Comparison of ENCODE assay signal across 14 cellular contexts in the genomic region with DNA sequence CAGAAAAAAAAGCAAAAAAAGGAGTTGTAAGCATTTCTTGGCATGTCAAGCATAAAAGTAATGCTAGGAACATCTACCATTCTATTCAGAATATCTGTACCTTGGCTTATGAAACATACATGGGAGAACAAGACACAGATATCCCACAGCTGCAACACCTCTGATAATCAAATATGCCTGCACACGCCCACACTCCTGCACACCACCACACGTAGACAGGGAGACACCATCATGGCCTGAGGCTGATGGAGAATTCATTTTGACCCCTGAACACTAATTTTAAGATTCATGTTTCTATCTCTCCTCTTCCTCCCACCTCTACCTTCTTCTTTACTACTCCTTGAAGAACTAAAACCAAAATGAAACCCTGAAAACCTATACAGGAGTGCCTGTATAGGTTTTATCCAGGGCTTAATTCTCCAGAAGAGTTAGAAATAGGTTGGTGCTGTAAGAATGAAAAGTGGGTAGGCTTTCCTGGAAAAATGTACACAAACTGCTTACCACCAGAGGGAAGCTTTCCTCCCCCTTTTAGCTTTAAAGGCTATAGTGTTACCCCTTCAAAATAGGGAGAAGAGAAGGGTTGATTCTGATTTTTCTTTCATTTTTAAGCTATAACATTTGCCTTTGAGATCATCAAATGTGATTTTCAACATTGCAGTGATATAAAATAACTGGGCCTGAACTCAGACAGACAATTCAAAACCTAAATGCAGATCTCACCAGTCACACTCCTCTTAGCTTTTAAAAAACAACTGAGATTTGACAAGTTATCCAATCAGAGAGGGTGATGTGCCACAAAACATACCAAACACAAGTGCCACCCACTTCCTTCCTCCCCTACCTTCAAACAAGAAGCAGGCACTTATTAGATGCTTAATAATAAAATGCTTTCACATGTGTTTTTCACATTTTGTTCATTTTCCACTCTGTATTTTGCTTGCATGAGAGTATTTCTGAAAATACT. TPM values are rescaled to one million over a fixed set of nuclear protein-coding genes. Genes with fewer than 3 reads are reported as not detected.
DNase-seq lines count a peak whose midpoint lies in the region; ATAC-seq and TF ChIP-seq lines count a peak whose summit lies in the region.
"Had no signal": no experiment of that assay in that cellular context is flagged by ENCODE, and none has a peak within 500 bp of the region (broad histone marks: within the 10 kb centered on the region; RNA-seq: fewer than 3 reads in every experiment).

No MANE protein-coding gene starts in this region.

- no peaks in the 10 kb centered on the region for H3K27me3 Mint-ChIP-seq in activated T-cell treated with anti-CD3 and anti-CD28 coated beads, Interleukin-2, amount 50 U/mL, for 4 hours (ENCODE audit: low read depth)
- H3K27me3 Mint-ChIP-seq in progenitor cell of endocrine pancreas: no peaks in the 10 kb centered on the region

- H3K9me3 ChIP-seq in OCI-LY7 (ENCODE audit: low read length): no peaks in the 10 kb centered on the region
- no peaks in the 10 kb centered on the region for H3K9me3 ChIP-seq in adrenal gland (replicated peaks in 1 of 3)

- H4K20me1 ChIP-seq in OCI-LY7 (ENCODE audit: insufficient read depth, low read length): 0 out of 2 replicates have a peak, but pooled peaks cover 6% of the 10 kb centered on the region

- no peaks in the 10 kb centered on the region for H3K9me3 Mint-ChIP-seq in activated T-cell treated with anti-CD3 and anti-CD28 coated beads, Interleukin-2, amount 50 U/mL, for 4 hours
- no peaks in the 10 kb centered on the region for H3K9me3 Mint-ChIP-seq in progenitor cell of endocrine pancreas (ENCODE audit: low read depth)

- no peaks in the 10 kb centered on the region for H3K9me2 ChIP-seq in OCI-LY7 (ENCODE audit: insufficient read depth, low read length)

- peaks cover 6% of the 10 kb centered on the region; the same call in 1 of the 2 replicates for H3K79me2 ChIP-seq in OCI-LY7 (ENCODE audit: insufficient read depth, low read depth, low read length)

- H3K27me3 ChIP-seq in adrenal gland: no peaks in the 10 kb centered on the region

- POLR2A ChIA-PET in OCI-LY7 (lab: Charles Lee): interaction anchor here (0.7 to 0.9 kb wide), 2 partner anchors 21 to 328 kb away, joined by 3 read pairs; no protein-coding TSS in a partner anchor

- H3K4me1 ChIP-seq in OCI-LY7 (ENCODE audit: insufficient read depth, low read length, poor library complexity, severe bottlenecking) (peaks cover 15% of the 10 kb centered on the region), adrenal gland (replicated peaks in 1 of 2) (peaks cover 0 to 10% of the 10 kb centered on the region in 2 donors)

- TF ChIP-seq CTCF in OCI-LY7 (conservative IDR thresholded peaks at IDR 0.05; ENCODE audit: low read length) (0 out of 2 replicates have a peak, but pooled peaks have one; percentile 33), progenitor cell of endocrine pancreas (IDR thresholded peaks at IDR 0.05; ENCODE audit: unreplicated experiment) (no peak), adrenal gland (IDR thresholded peaks at IDR 0.05) (no peak)

- no TSS peak for BruUV-seq in OCI-LY7 (replicated peaks; lab: Mats Ljungman, UMichigan)

- DNase-seq in activated T-cell treated with anti-CD3 and anti-CD28 coated beads, Interleukin-2, amount 50 U/mL, for 4 hours: no peak
- no peak for DNase-seq in activated T-cell treated with anti-CD3 and anti-CD28 coated beads for 4 hours
- DNase-seq in OCI-LY7 (ENCODE audit: low spot score): no peak
- DNase-seq in central memory CD4-positive, alpha-beta T cell: peak; percentile 67
- DNase-seq in progenitor cell of endocrine pancreas (ENCODE audit: low spot score, unreplicated experiment): no peak
- DNase-seq in NCI-H510A treated with DMSO at 0.1 percent for 48 hours (lab: John Stamatoyannopoulos, UW): no peak
- no peak for DNase-seq in adrenal gland
- DNase-seq: GDM1; glutamatergic neuron; left colon; NCI-H1436; posterior cingulate gyrus; stimulated activated CD4-positive, alpha-beta T cell treated with anti-CD3 and anti-CD28 coated beads, Interleukin-4, amount 100 ng/mL, for 1 hour had no signal

- no peak overlapping the region for H3K4me2 ChIP-seq in OCI-LY7 (ENCODE audit: low read length)

- H3K4me3 ChIP-seq in OCI-LY7 (ENCODE audit: low read depth, low read length, poor library complexity, severe bottlenecking) (no peak overlapping the region), adrenal gland (no peak overlapping the region)

- no peak overlapping the region for H2AFZ ChIP-seq in OCI-LY7 (ENCODE audit: low read length)

- peak overlapping the region; percentile 54 for H3K27ac Mint-ChIP-seq in progenitor cell of endocrine pancreas

- peaks cover 89% of the 10 kb centered on the region for H3K36me3 ChIP-seq in OCI-LY7 (ENCODE audit: insufficient read depth, low read length)
- H3K36me3 ChIP-seq in adrenal gland (replicated peaks in 1 of 2): no peaks in the 10 kb centered on the region

- TF ChIP-seq POLR2A in adrenal gland (IDR thresholded peaks at IDR 0.05): no peak

- H3K4me3 Mint-ChIP-seq in activated T-cell treated with anti-CD3 and anti-CD28 coated beads, Interleukin-2, amount 50 U/mL, for 4 hours: peak overlapping the region; percentile 37
- no peak overlapping the region for H3K4me3 Mint-ChIP-seq in progenitor cell of endocrine pancreas (ENCODE audit: low read depth)

- ATAC-seq in activated T-cell treated with anti-CD3 and anti-CD28 coated beads, Interleukin-2, amount 50 U/mL, for 4 hours: peak in 1 of 2 donors; percentile 43
- no peak for ATAC-seq in GM21390 (IDR thresholded peaks at IDR 0.05; ENCODE audit: unreplicated experiment)
- ATAC-seq: left colon had no signal

- H3K4me1 Mint-ChIP-seq in activated T-cell treated with anti-CD3 and anti-CD28 coated beads, Interleukin-2, amount 50 U/mL, for 4 hours (ENCODE audit: low read depth): peaks cover 82% of the 10 kb centered on the region
- H3K4me1 Mint-ChIP-seq in progenitor cell of endocrine pancreas (ENCODE audit: low read depth): peaks cover 10% of the 10 kb centered on the region

- H3K27ac ChIP-seq in OCI-LY7 (ENCODE audit: low read depth, low read length, poor library complexity, severe bottlenecking): no peak overlapping the region
- no peak overlapping the region for H3K27ac ChIP-seq in adrenal gland

- peaks cover 45% of the 10 kb centered on the region for H3K36me3 Mint-ChIP-seq in activated T-cell treated with anti-CD3 and anti-CD28 coated beads, Interleukin-2, amount 50 U/mL, for 4 hours (ENCODE audit: insufficient read depth)
- H3K36me3 Mint-ChIP-seq in progenitor cell of endocrine pancreas (ENCODE audit: insufficient read depth): peaks cover 8% of the 10 kb centered on the region

- intact Hi-C loops in OCI-LY7 (cut with micrococcal nuclease; ENCODE audit: unreplicated experiment) (loop anchor here (5.0 kb wide), 1 partner anchor 56 kb away; a partner anchor contains a TSS), adrenal gland (cut with DNase I) (no loop called here)

- WGBS in adrenal gland, 4 donors: 71 to 81% (median 80%) methylated on average over 2 of the region's 2 CpGs

- CTCF ChIA-PET in OCI-LY7 (lab: Charles Lee; ENCODE audit: unreplicated experiment): interaction anchor here (0.9 kb wide), 1 partner anchor 10 kb away, joined by 4 read pairs; no protein-coding TSS in a partner anchor

RNA-seq across cellular contexts. Expression of a gene that starts 57.9 kb away (rescaled TPM):
- 100 to 1,000 TPM in 2 of 3 donors, 10 to 100 TPM in 1; 89.4 to 115 (median 104) TPM for total RNA-seq in activated T-cell treated with anti-CD3 and anti-CD28 coated beads, Interleukin-2, amount 50 U/mL, for 4 hours
- 65.4 and 66.8 TPM in 2 replicates for total RNA-seq in OCI-LY7 (2014; rRNA removed; shearing (Covaris generic))
- total RNA-seq in OCI-LY7 (2022): 97.1 and 107 TPM in 2 replicates
- total RNA-seq in progenitor cell of endocrine pancreas: 67.1 and 74.4 TPM in 2 replicates
- 100 to 1,000 TPM; 103 to 632 (median 161) TPM for total RNA-seq in adrenal gland
- 1,000 to 10,000 TPM in 1 of 3 donors, 10 to 100 TPM in 2; 31.4 to 1,320 (median 33.3) TPM for polyA plus RNA-seq in adrenal gland
